20 cellular contexts compared by ENCODE assay signal in genomic region chr17:72971513-72971880, GRCh38.
"Had no signal": no experiment of that assay in that cellular context is flagged by ENCODE, and none has a peak within 500 bp of the region (broad histone marks: within the 10 kb centered on the region; RNA-seq: fewer than 3 reads in every experiment).

No MANE protein-coding gene starts in this region.

- H3K9me3 Mint-ChIP-seq: activated CD4-positive, alpha-beta memory T cell treated with anti-CD3 and anti-CD28 coated beads, Interleukin-2, amount 10 ng/mL, durations not matched to agents 7 days and 5 days had no signal

- H3K4me3 ChIP-seq: coronary artery, gastroesophageal sphincter, heart left ventricle, prostate gland, spleen, upper lobe of right lung had no signal

- H3K4me1 Mint-ChIP-seq: activated CD4-positive, alpha-beta memory T cell treated with anti-CD3 and anti-CD28 coated beads, Interleukin-2, amount 10 ng/mL, durations not matched to agents 7 days and 5 days; activated naive CD8-positive, alpha-beta T cell treated with anti-CD3 and anti-CD28 coated beads, Interleukin-2, amount 10 ng/mL, durations not matched to agents 7 days and 5 days had no signal

- H3K27me3 Mint-ChIP-seq: activated CD4-positive, alpha-beta memory T cell treated with anti-CD3 and anti-CD28 coated beads, Interleukin-2, amount 10 ng/mL, durations not matched to agents 7 days and 5 days; activated naive CD8-positive, alpha-beta T cell treated with anti-CD3 and anti-CD28 coated beads, Interleukin-2, amount 10 ng/mL, durations not matched to agents 7 days and 5 days had no signal

- H3K36me3 Mint-ChIP-seq: activated naive CD8-positive, alpha-beta T cell treated with anti-CD3 and anti-CD28 coated beads, Interleukin-2, amount 10 ng/mL, durations not matched to agents 7 days and 5 days had no signal

- DNase-seq: activated CD4-positive, alpha-beta memory T cell treated with anti-CD3 and anti-CD28 coated beads, Interleukin-2, amount 10 ng/mL, durations not matched to agents 7 days and 5 days; activated CD4-positive, alpha-beta T cell treated with anti-CD3 and anti-CD28 coated beads for 48 hours; activated effector memory CD4-positive, alpha-beta T cell treated with Interleukin-2 at 50 U/mL for 16 hours; activated naive CD4-positive, alpha-beta T cell treated with anti-CD3 and anti-CD28 coated beads for 36 hours; activated naive CD8-positive, alpha-beta T cell treated with anti-CD3 and anti-CD28 coated beads, Interleukin-2, amount 10 ng/mL, durations not matched to agents 7 days and 5 days; activated T-cell treated with anti-CD3 and anti-CD28 coated beads, Interleukin-2, amount 50 U/mL, for 72 hours; amygdala; cerebellar nuclear complex; heart left ventricle; left cardiac atrium; mesenchymal stem cell; spleen; stimulated activated CD4-positive, alpha-beta T cell treated with anti-CD3 and anti-CD28 coated beads, Interleukin-4, amount 100 ng/mL, for 1 hour; stimulated activated naive CD8-positive, alpha-beta T cell treated with anti-CD3 and anti-CD28 coated beads, Interleukin-15, Interleukin-2, amounts not matched to agents 100 U/mL and 50 U/mL, for 24 hours; T-helper 9 cell; upper lobe of right lung had no signal

- H3K4me1 ChIP-seq: prostate gland, upper lobe of right lung had no signal

- H3K36me3 ChIP-seq: gastroesophageal sphincter, heart left ventricle, prostate gland, spleen, upper lobe of right lung had no signal

- H3K9me3 ChIP-seq: gastroesophageal sphincter, heart left ventricle, prostate gland, upper lobe of right lung had no signal

- H3K27me3 ChIP-seq: gastroesophageal sphincter, heart left ventricle, spleen, upper lobe of right lung had no signal

- H3K4me3 Mint-ChIP-seq: activated CD4-positive, alpha-beta memory T cell treated with anti-CD3 and anti-CD28 coated beads, Interleukin-2, amount 10 ng/mL, durations not matched to agents 7 days and 5 days; activated naive CD4-positive, alpha-beta T cell treated with anti-CD3 and anti-CD28 coated beads for 36 hours; activated naive CD8-positive, alpha-beta T cell treated with anti-CD3 and anti-CD28 coated beads, Interleukin-2, amount 10 ng/mL, durations not matched to agents 7 days and 5 days; activated T-cell treated with anti-CD3 and anti-CD28 coated beads, Interleukin-2, amount 50 U/mL, for 72 hours had no signal

- ATAC-seq: activated T-cell treated with anti-CD3 and anti-CD28 coated beads, Interleukin-2, amount 50 U/mL, for 72 hours; gastroesophageal sphincter; heart left ventricle; left cardiac atrium; stimulated activated naive CD8-positive, alpha-beta T cell treated with anti-CD3 and anti-CD28 coated beads, Interleukin-15, Interleukin-2, amounts not matched to agents 100 U/mL and 50 U/mL, for 24 hours; upper lobe of right lung had no signal

- H3K27ac Mint-ChIP-seq: activated CD4-positive, alpha-beta memory T cell treated with anti-CD3 and anti-CD28 coated beads, Interleukin-2, amount 10 ng/mL, durations not matched to agents 7 days and 5 days; activated naive CD4-positive, alpha-beta T cell treated with anti-CD3 and anti-CD28 coated beads for 36 hours; activated naive CD8-positive, alpha-beta T cell treated with anti-CD3 and anti-CD28 coated beads, Interleukin-2, amount 10 ng/mL, durations not matched to agents 7 days and 5 days; activated T-cell treated with anti-CD3 and anti-CD28 coated beads, Interleukin-2, amount 50 U/mL, for 72 hours had no signal

- H3K27ac ChIP-seq: coronary artery, epithelial cell of prostate, gastroesophageal sphincter, heart left ventricle, prostate gland, spleen, upper lobe of right lung had no signal
